In the genomic region with DNA sequence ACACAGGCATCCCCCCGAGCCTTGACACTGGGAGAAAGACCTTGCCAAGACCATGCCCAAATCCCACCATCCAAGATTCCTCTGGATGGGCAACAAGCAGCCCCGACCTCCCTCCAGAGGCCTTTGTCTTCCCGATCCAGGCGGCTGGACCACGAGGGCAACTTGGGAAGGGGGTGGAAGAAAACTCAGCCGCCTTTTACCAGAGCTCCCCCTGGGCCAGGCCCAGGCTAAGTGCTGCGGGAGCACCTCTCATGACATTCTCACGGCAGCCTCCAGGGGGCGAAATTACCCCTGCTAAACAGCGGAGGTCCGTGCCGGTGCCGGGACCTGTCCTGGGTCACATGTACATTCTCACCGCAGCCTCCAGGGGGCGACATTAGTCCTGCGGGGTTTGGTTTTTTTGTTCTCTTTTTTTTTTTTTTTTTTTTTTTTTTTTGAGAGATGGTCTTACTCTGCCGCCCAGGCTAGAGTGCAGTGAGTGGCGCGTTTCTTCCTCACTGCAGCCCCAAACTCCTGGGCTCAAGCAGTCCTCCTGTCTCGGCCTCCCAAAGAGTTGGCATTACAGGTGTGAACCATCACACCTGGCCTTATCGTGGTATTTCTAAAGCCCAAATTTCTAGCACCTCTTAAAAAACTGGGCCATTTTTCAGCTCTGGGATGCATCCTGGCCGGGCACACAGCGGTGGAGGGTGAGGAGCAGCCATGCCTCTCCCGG, we compare ENCODE assay signal across 1 cellular context.
TF ChIP-seq lines count a peak whose summit lies in the region.

No MANE protein-coding gene starts in this region.

TF ChIP-seq in K562, 482 proteins besides CTCF, POLR2A, EP300 and RAD21 (continued from another document and continues in another):
- TF ChIP-seq L3MBTL2 (IDR thresholded peaks at IDR 0.05) (peak; percentile 50), DIDO1 (tag; IDR thresholded peaks at IDR 0.05; ENCODE audit: low read depth) (no peak), ILK (tag; IDR thresholded peaks at IDR 0.05; ENCODE audit: borderline replicate concordance, low read depth) (no peak), PHF21A (IDR thresholded peaks at IDR 0.05; ENCODE audit: borderline replicate concordance, low read depth) (no peak), BRD4 (IDR thresholded peaks at IDR 0.05) (no peak), ZNF41 (CRISPR knock-in tag; conservative IDR thresholded peaks at IDR 0.05) (no peak), ZFP36 (IDR thresholded peaks at IDR 0.05; ENCODE audit: low read depth, low read length, partially characterized antibody) (no peak), MBD2 (IDR thresholded peaks at IDR 0.05; ENCODE audit: borderline replicate concordance, low read depth) (0 out of 2 replicates have a peak, but pooled peaks have one; percentile 14), SMARCC2 (IDR thresholded peaks at IDR 0.05; ENCODE audit: low read depth) (no peak), YBX1 (IDR thresholded peaks at IDR 0.05) (no peak), ZNF592 (IDR thresholded peaks at IDR 0.05) (peak; percentile 28; the same call in 1 of the 2 replicates), RBM17 (IDR thresholded peaks at IDR 0.05; ENCODE audit: borderline replicate concordance, low read depth, low read length) (no peak), TOE1 (IDR thresholded peaks at IDR 0.05; ENCODE audit: borderline replicate concordance) (peak; percentile 64; the same call in 1 of the 2 replicates), TOE1 (CRISPR knock-in tag; IDR thresholded peaks at IDR 0.05; ENCODE audit: borderline replicate concordance, low read depth) (no peak), ELF4 (CRISPR knock-in tag; IDR thresholded peaks at IDR 0.05) (no peak), MTA1 (IDR thresholded peaks at IDR 0.05; ENCODE audit: borderline replicate concordance) (no peak), ZSCAN32 (CRISPR knock-in tag; IDR thresholded peaks at IDR 0.05) (no peak), UBTF (IDR thresholded peaks at IDR 0.05; ENCODE audit: borderline replicate concordance in 1 of 2, low read depth in 2 of 2, low read length in 2 of 2) (0 out of 4 replicates have a peak, but pooled peaks of 1 of the 2 experiments have one; percentile 56), ZNF165 (CRISPR knock-in tag; IDR thresholded peaks at IDR 0.05; ENCODE audit: borderline replicate concordance) (no peak), ZBTB7A (IDR thresholded peaks at IDR 0.05; ENCODE audit: borderline replicate concordance, control insufficient read depth, low read depth, low read length) (no peak), THAP7 (CRISPR knock-in tag; IDR thresholded peaks at IDR 0.05) (no peak), MYBL2 (IDR thresholded peaks at IDR 0.05; ENCODE audit: low read depth) (no peak), MYBL2 (CRISPR knock-in tag; IDR thresholded peaks at IDR 0.05; ENCODE audit: borderline replicate concordance) (no peak), E2F4 (CRISPR knock-in tag; IDR thresholded peaks at IDR 0.05; ENCODE audit: low read depth) (no peak), ZNF133 (CRISPR knock-in tag; IDR thresholded peaks at IDR 0.05) (no peak), SMAD1 (IDR thresholded peaks at IDR 0.05; ENCODE audit: low read depth, low read length, partially characterized antibody) (no peak), TGIF2 (CRISPR knock-in tag; IDR thresholded peaks at IDR 0.05) (no peak), DDX20 (tag; IDR thresholded peaks at IDR 0.05; ENCODE audit: low read depth) (no peak), ZNF253 (CRISPR knock-in tag; conservative IDR thresholded peaks at IDR 0.05) (no peak), ZC3H8 (IDR thresholded peaks at IDR 0.05) (no peak), GABPA (tag; conservative IDR thresholded peaks at IDR 0.05; ENCODE audit: low read depth) (0 out of 2 replicates have a peak, but pooled peaks have one; percentile 9), ZNF445 (CRISPR knock-in tag; IDR thresholded peaks at IDR 0.05; ENCODE audit: low read depth) (no peak), ZNF408 (CRISPR knock-in tag; IDR thresholded peaks at IDR 0.05; ENCODE audit: low read depth) (no peak), LARP7 (IDR thresholded peaks at IDR 0.05) (no peak)
- TF ChIP-seq, protein P1, sequence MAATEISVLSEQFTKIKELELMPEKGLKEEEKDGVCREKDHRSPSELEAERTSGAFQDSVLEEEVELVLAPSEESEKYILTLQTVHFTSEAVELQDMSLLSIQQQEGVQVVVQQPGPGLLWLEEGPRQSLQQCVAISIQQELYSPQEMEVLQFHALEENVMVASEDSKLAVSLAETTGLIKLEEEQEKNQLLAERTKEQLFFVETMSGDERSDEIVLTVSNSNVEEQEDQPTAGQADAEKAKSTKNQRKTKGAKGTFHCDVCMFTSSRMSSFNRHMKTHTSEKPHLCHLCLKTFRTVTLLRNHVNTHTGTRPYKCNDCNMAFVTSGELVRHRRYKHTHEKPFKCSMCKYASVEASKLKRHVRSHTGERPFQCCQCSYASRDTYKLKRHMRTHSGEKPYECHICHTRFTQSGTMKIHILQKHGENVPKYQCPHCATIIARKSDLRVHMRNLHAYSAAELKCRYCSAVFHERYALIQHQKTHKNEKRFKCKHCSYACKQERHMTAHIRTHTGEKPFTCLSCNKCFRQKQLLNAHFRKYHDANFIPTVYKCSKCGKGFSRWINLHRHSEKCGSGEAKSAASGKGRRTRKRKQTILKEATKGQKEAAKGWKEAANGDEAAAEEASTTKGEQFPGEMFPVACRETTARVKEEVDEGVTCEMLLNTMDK (IDR thresholded peaks at IDR 0.05; ENCODE audit: borderline replicate concordance, insufficient read depth, low read depth, low read length, poor library complexity, severe bottlenecking): peak; percentile 87
- TF ChIP-seq, protein P2, sequence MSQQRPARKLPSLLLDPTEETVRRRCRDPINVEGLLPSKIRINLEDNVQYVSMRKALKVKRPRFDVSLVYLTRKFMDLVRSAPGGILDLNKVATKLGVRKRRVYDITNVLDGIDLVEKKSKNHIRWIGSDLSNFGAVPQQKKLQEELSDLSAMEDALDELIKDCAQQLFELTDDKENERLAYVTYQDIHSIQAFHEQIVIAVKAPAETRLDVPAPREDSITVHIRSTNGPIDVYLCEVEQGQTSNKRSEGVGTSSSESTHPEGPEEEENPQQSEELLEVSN (IDR thresholded peaks at IDR 0.05; ENCODE audit: borderline replicate concordance in 1 of 2, extremely low read depth in 1 of 2, insufficient read depth in 1 of 2, insufficient read length in 1 of 2, low read depth in 1 of 2, low read length in 1 of 2, poor library complexity in 1 of 2, severe bottlenecking in 1 of 2): peak in 1 of 2 experiments; percentile 33
- TF ChIP-seq, protein P3, sequence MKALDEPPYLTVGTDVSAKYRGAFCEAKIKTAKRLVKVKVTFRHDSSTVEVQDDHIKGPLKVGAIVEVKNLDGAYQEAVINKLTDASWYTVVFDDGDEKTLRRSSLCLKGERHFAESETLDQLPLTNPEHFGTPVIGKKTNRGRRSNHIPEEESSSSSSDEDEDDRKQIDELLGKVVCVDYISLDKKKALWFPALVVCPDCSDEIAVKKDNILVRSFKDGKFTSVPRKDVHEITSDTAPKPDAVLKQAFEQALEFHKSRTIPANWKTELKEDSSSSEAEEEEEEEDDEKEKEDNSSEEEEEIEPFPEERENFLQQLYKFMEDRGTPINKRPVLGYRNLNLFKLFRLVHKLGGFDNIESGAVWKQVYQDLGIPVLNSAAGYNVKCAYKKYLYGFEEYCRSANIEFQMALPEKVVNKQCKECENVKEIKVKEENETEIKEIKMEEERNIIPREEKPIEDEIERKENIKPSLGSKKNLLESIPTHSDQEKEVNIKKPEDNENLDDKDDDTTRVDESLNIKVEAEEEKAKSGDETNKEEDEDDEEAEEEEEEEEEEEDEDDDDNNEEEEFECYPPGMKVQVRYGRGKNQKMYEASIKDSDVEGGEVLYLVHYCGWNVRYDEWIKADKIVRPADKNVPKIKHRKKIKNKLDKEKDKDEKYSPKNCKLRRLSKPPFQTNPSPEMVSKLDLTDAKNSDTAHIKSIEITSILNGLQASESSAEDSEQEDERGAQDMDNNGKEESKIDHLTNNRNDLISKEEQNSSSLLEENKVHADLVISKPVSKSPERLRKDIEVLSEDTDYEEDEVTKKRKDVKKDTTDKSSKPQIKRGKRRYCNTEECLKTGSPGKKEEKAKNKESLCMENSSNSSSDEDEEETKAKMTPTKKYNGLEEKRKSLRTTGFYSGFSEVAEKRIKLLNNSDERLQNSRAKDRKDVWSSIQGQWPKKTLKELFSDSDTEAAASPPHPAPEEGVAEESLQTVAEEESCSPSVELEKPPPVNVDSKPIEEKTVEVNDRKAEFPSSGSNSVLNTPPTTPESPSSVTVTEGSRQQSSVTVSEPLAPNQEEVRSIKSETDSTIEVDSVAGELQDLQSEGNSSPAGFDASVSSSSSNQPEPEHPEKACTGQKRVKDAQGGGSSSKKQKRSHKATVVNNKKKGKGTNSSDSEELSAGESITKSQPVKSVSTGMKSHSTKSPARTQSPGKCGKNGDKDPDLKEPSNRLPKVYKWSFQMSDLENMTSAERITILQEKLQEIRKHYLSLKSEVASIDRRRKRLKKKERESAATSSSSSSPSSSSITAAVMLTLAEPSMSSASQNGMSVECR (CRISPR knock-in tag; IDR thresholded peaks at IDR 0.05): 0 out of 2 replicates have a peak, but pooled peaks have one; percentile 22
- TF ChIP-seq, protein P4, sequence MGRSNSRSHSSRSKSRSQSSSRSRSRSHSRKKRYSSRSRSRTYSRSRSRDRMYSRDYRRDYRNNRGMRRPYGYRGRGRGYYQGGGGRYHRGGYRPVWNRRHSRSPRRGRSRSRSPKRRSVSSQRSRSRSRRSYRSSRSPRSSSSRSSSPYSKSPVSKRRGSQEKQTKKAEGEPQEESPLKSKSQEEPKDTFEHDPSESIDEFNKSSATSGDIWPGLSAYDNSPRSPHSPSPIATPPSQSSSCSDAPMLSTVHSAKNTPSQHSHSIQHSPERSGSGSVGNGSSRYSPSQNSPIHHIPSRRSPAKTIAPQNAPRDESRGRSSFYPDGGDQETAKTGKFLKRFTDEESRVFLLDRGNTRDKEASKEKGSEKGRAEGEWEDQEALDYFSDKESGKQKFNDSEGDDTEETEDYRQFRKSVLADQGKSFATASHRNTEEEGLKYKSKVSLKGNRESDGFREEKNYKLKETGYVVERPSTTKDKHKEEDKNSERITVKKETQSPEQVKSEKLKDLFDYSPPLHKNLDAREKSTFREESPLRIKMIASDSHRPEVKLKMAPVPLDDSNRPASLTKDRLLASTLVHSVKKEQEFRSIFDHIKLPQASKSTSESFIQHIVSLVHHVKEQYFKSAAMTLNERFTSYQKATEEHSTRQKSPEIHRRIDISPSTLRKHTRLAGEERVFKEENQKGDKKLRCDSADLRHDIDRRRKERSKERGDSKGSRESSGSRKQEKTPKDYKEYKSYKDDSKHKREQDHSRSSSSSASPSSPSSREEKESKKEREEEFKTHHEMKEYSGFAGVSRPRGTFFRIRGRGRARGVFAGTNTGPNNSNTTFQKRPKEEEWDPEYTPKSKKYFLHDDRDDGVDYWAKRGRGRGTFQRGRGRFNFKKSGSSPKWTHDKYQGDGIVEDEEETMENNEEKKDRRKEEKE (IDR thresholded peaks at IDR 0.05; ENCODE audit: borderline replicate concordance in 1 of 2, control insufficient read depth in 1 of 2, low read depth in 2 of 2, low read length in 1 of 2): 0 out of 4 replicates have a peak, but pooled peaks of 1 of the 2 experiments have one; percentile 70
